Comparison of ENCODE assay signal across 23 cellular contexts in the genomic region with DNA sequence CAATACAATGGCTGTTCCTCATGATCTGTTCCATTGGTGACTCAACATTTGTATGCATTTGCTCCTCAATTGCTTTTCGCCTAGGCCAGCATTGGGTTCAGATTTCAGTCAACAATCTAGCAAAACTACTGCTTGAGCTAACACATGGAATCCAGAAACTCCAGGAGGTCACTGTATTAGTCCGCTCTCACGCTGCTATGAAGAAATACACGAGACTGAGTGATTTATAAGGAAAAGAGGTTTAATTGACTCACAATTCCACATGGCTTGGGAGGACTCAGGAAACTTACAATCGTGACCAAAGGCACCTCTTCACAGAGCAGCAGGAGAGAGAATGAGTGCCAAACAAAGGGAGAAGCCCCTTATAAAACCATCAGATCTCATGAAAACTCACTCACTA.
"Had no signal": no experiment of that assay in that cellular context is flagged by ENCODE, and none has a peak within 500 bp of the region (broad histone marks: within the 10 kb centered on the region; RNA-seq: fewer than 3 reads in every experiment).

No MANE protein-coding gene starts in this region.

- H3K4me3 ChIP-seq: SJCRH30 had no signal

- H3K4me2 ChIP-seq: SK-N-SH had no signal

- H3K36me3 ChIP-seq: SJCRH30 had no signal

- H3K4me1 ChIP-seq: SJCRH30 had no signal

- DNase-seq: activated CD4-positive, CD25-positive, alpha-beta regulatory T cell; activated CD8-positive, alpha-beta memory T cell treated with anti-CD3 and anti-CD28 coated beads, Interleukin-2, amount 50 U/mL, for 4 hours; activated CD8-positive, alpha-beta T cell treated with anti-CD3 and anti-CD28 coated beads for 36 hours; activated gamma-delta T cell treated with Interleukin-2 at 50 U/mL for 16 hours; activated naive CD4-positive, alpha-beta T cell treated with anti-CD3 and anti-CD28 coated beads, Interleukin-2, amount 10 ng/mL, durations not matched to agents 7 days and 5 days; activated naive CD8-positive, alpha-beta T cell treated with anti-CD3 and anti-CD28 coated beads for 36 hours; activated T-cell treated with anti-CD3 and anti-CD28 coated beads, Interleukin-2, amount 50 U/mL, for 72 hours; cerebellar nuclear complex; KG1; NCI-H1092; NCI-H1417; NCI-H2029; NCI-H2107; NCI-H446 treated with DMSO at 0.1 percent for 48 hours; NCI-H524 treated with DMSO at 0.1 percent for 48 hours; NCI-H82; Right ventricle myocardium superior; SK-N-SH; T-helper 1 cell had no signal

- H3K9me3 ChIP-seq: SJCRH30, SK-N-SH had no signal

- ATAC-seq: activated CD8-positive, alpha-beta T cell treated with anti-CD3 and anti-CD28 coated beads for 36 hours; activated T-cell treated with anti-CD3 and anti-CD28 coated beads, Interleukin-2, amount 50 U/mL, for 72 hours; Panc1 had no signal

- H3K9ac ChIP-seq: SK-N-SH had no signal

- H3K27me3 ChIP-seq: SJCRH30 had no signal

- H3K27ac ChIP-seq: RWPE1, SJCRH30, VCaP had no signal

- H3K9me2 ChIP-seq: SK-N-SH had no signal
